In genomic region chr12:109476807-109477184, GRCh38 we compare ENCODE assay signal across 8 cellular contexts. TPM values are rescaled to one million over a fixed set of nuclear protein-coding genes. Genes with fewer than 3 reads are reported as not detected.
DNase-seq lines count a peak whose midpoint lies in the region; ATAC-seq and TF ChIP-seq lines count a peak whose summit lies in the region.

No MANE protein-coding gene starts in this region.

- no peaks in the 10 kb centered on the region for H3K27me3 ChIP-seq in adipocyte (replicated peaks; ENCODE audit: control insufficient read depth, insufficient read depth, low read length)
- H3K27me3 ChIP-seq in left lung, result no peaks in the 10 kb centered on the region
- H3K27me3 ChIP-seq in transverse colon, result no peaks in the 10 kb centered on the region

- H3K4me3 ChIP-seq in adipocyte (ENCODE audit: low read length), result peak overlapping the region; percentile 95
- H3K4me3 ChIP-seq in left lung, result peak overlapping the region; percentile 72 to 90
- H3K4me3 ChIP-seq in transverse colon, result peak overlapping the region; percentile 60 to 88 (median 77)

- intact Hi-C loops in left lung (cut with DNase I) (loop anchor here in 1 of 2 donors (2.0 kb wide), 1 partner anchor 44 kb away; no protein-coding TSS in a partner anchor), transverse colon (cut with DNase I; ENCODE audit: low total_unique reads) (loop anchor here (5.0 kb wide), 1 partner anchor 49 kb away; no protein-coding TSS in a partner anchor)

- H3K27me3 Mint-ChIP-seq in activated naive CD4-positive, alpha-beta T cell treated with anti-CD3 and anti-CD28 coated beads, Interleukin-2, amount 10 ng/mL, durations not matched to agents 7 days and 5 days, result no peaks in the 10 kb centered on the region

- in situ Hi-C loops in transverse colon (cut with MboI; ENCODE audit: low pct_ligation_motif_present in 1 of 4, low pct_unique_long_range_greater_than_20kb in 1 of 4, low sequenced_read_pairs in 3 of 4), result no loop called here

- H3K27ac ChIP-seq in left lung, result peak overlapping the region; percentile 89 to 97
- peak overlapping the region; percentile 88 to 96 (median 95) for H3K27ac ChIP-seq in transverse colon

- no peaks in the 10 kb centered on the region for H3K9me3 Mint-ChIP-seq in activated naive CD4-positive, alpha-beta T cell treated with anti-CD3 and anti-CD28 coated beads, Interleukin-2, amount 10 ng/mL, durations not matched to agents 7 days and 5 days

- DNase-seq in activated naive CD4-positive, alpha-beta T cell treated with anti-CD3 and anti-CD28 coated beads, Interleukin-2, amount 10 ng/mL, durations not matched to agents 7 days and 5 days, result no peak
- DNase-seq in activated naive CD4-positive, alpha-beta T cell (lab: John Stamatoyannopoulos, UW), result no peak
- DNase-seq in adipocyte (ENCODE audit: low read depth) (peak; percentile 46), left lung (no peak), transverse colon (no peak), HEK293T (ENCODE audit: extremely low spot score) (no peak), 8988T (no peak)

- no peak for TF ChIP-seq CTCF in left lung (IDR thresholded peaks at IDR 0.05)
- TF ChIP-seq CTCF in transverse colon (IDR thresholded peaks at IDR 0.05), result no peak

- peaks cover 6% of the 10 kb centered on the region for H3K36me3 Mint-ChIP-seq in activated naive CD4-positive, alpha-beta T cell treated with anti-CD3 and anti-CD28 coated beads, Interleukin-2, amount 10 ng/mL, durations not matched to agents 7 days and 5 days

- 0% methylated on average over 6 to 11 of the region's 11 CpGs for WGBS in transverse colon (ENCODE audit: low coverage in 1 of 2), 2 donors

- H3K27ac Mint-ChIP-seq in activated naive CD4-positive, alpha-beta T cell treated with anti-CD3 and anti-CD28 coated beads, Interleukin-2, amount 10 ng/mL, durations not matched to agents 7 days and 5 days, result peak overlapping the region; percentile 96

- no peaks in the 10 kb centered on the region for H3K9me3 ChIP-seq in adipocyte (ENCODE audit: control insufficient read depth, low read length)
- no peaks in the 10 kb centered on the region for H3K9me3 ChIP-seq in left lung
- no peaks in the 10 kb centered on the region for H3K9me3 ChIP-seq in transverse colon

- peak; percentile 16 for ATAC-seq in left lung
- ATAC-seq in HG03108 (IDR thresholded peaks at IDR 0.05; ENCODE audit: unreplicated experiment), result no peak

- POLR2A ChIA-PET in HEK293T (lab: Yijun Ruan, JAX), result interaction anchor here (1.0 to 1.2 kb wide), 3 partner anchors 8 to 44 kb away, joined by 4 to 6 read pairs (median 5); no protein-coding TSS in a partner anchor

- CTCF ChIA-PET in activated naive CD4-positive, alpha-beta T cell treated with anti-CD3 and anti-CD28 coated beads, Interleukin-2, amount 10 ng/mL, durations not matched to agents 7 days and 5 days (lab: Charles Lee), result interaction anchor here (2.3 kb wide), 1 partner anchor 44 kb away, joined by 7 read pairs; no protein-coding TSS in a partner anchor
- CTCF ChIA-PET in HEK293T (lab: Yijun Ruan, JAX), result no interaction called here

- peaks cover 41% of the 10 kb centered on the region for H3K4me1 Mint-ChIP-seq in activated naive CD4-positive, alpha-beta T cell treated with anti-CD3 and anti-CD28 coated beads, Interleukin-2, amount 10 ng/mL, durations not matched to agents 7 days and 5 days

- peak overlapping the region; percentile 86 for H3K4me3 Mint-ChIP-seq in activated naive CD4-positive, alpha-beta T cell treated with anti-CD3 and anti-CD28 coated beads, Interleukin-2, amount 10 ng/mL, durations not matched to agents 7 days and 5 days

- peaks cover 37% of the 10 kb centered on the region for H3K4me1 ChIP-seq in adipocyte (ENCODE audit: control insufficient read depth, insufficient read depth, low read length)
- H3K4me1 ChIP-seq in left lung, result peaks cover 20 to 50% of the 10 kb centered on the region in 2 donors
- peaks cover 10 to 43% (median 30%) of the 10 kb centered on the region in 4 donors for H3K4me1 ChIP-seq in transverse colon

- H3K36me3 ChIP-seq in adipocyte (ENCODE audit: control insufficient read depth, insufficient read depth, low read length, severe bottlenecking) (peaks cover 9% of the 10 kb centered on the region), left lung (peaks cover 0 to 16% of the 10 kb centered on the region in 2 donors), transverse colon (no peaks in the 10 kb centered on the region)

- no peak for TF ChIP-seq POLR2A in transverse colon (IDR thresholded peaks at IDR 0.05)

- H3K9ac ChIP-seq in adipocyte (ENCODE audit: low read length), result peak overlapping the region; percentile 99

- no peak for TF ChIP-seq EP300 in transverse colon (IDR thresholded peaks at IDR 0.05; ENCODE audit: low read depth)

TF ChIP-seq in HEK293T, 16 proteins besides CTCF, POLR2A, EP300 and RAD21:
- TF ChIP-seq SP1 (IDR thresholded peaks at IDR 0.05) (no peak), ELF4 (IDR thresholded peaks at IDR 0.05) (no peak), FOXK2 (IDR thresholded peaks at IDR 0.05) (no peak), PKNOX1 (IDR thresholded peaks at IDR 0.05) (no peak), TARDBP (IDR thresholded peaks at IDR 0.05) (no peak), HDGF (IDR thresholded peaks at IDR 0.05; ENCODE audit: borderline replicate concordance) (no peak), ZNF384 (IDR thresholded peaks at IDR 0.05) (no peak), FOXA1 (IDR thresholded peaks at IDR 0.05) (no peak)

RNA-seq across cellular contexts. Expression of gene KCTD10, which starts 0.3 kb away (rescaled TPM):
- total RNA-seq in left lung (10 to 100 TPM; 58.3 to 68.2 TPM), transverse colon (100 to 1,000 TPM in 1 of 4 donors, 10 to 100 TPM in 3; 67.2 to 126 (median 79.5) TPM)

RNA-seq across cellular contexts. Expression of gene UBE3B, which starts 0.6 kb away (rescaled TPM):
- 10 to 100 TPM; 41.4 to 42.5 TPM for total RNA-seq in left lung
- total RNA-seq in transverse colon, result 10 to 100 TPM; 34.4 to 73.0 (median 71.6) TPM
